In the genomic region with DNA sequence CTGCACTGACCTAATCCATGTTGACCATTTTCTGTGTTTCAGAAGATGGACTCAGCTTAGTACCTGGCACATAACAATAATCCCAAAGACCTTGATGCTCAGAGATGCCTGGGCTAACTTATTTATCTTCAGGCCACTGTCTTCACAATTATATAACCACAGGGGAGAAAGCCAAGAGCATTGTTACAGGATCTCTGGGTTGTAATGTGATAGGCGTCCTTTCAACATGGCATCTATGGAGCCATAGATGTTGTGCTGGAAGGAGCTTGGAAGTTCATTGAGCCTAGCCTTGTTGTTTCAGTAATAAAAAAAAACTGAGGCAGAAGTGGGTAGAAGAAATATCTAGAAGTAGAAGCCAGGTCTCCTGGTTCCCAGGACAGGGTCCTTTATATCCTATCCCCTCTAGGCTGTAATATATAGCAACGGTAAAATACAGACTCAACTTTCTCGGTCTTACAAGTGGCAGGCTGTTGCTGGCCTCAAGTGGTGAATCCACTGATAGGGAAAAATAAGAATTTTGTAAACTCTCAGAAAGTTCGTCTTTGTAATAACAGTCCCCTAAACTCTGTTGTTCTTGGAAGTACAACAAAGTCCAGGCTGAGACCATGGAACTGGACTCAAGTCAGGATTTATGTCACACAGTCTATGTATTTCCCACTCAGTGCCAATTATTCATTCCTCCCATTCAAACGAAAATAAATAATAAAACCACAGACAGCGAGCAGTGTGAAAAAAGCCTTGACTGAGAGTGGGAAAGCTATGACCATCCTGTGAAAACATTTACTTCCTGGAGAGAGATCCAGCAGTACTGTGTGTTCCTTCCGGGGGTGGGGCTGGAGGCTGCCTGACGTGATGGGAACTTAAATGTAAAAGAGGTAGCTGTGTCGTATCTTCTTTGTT, we compare ENCODE assay signal across 8 cellular contexts.
DNase-seq lines count a peak whose midpoint lies in the region; ATAC-seq and TF ChIP-seq lines count a peak whose summit lies in the region.

No MANE protein-coding gene starts in this region.

- no peaks in the 10 kb centered on the region for H3K27me3 Mint-ChIP-seq in activated naive CD4-positive, alpha-beta T cell treated with anti-CD3 and anti-CD28 coated beads, Interleukin-2, amount 50 U/mL, for 24 hours
- no peaks in the 10 kb centered on the region for H3K27me3 Mint-ChIP-seq in endodermal cell (ENCODE audit: insufficient read depth)

- no peak overlapping the region for H3K9ac ChIP-seq in endodermal cell (ENCODE audit: extremely low read depth, low read length, poor library complexity, severe bottlenecking)

- no peaks in the 10 kb centered on the region for H3K9me3 Mint-ChIP-seq in activated naive CD4-positive, alpha-beta T cell treated with anti-CD3 and anti-CD28 coated beads, Interleukin-2, amount 50 U/mL, for 24 hours
- no peaks in the 10 kb centered on the region for H3K9me3 Mint-ChIP-seq in endodermal cell

- intact Hi-C loops in lower lobe of right lung (cut with DNase I): no loop called here

- ATAC-seq in lower lobe of right lung (peak; percentile 87), HG02588 (IDR thresholded peaks at IDR 0.05; ENCODE audit: unreplicated experiment) (no peak)

- H3K4me1 ChIP-seq in endodermal cell (ENCODE audit: control insufficient read depth, insufficient read depth, low read length) (peaks cover 9% of the 10 kb centered on the region), lower lobe of right lung (no peaks in the 10 kb centered on the region)

- no peaks in the 10 kb centered on the region for H3K36me3 ChIP-seq in endodermal cell (ENCODE audit: control insufficient read depth, insufficient read depth, low read length)
- no peaks in the 10 kb centered on the region for H3K36me3 ChIP-seq in lower lobe of right lung

- no peak overlapping the region for H3K27ac Mint-ChIP-seq in activated naive CD4-positive, alpha-beta T cell treated with anti-CD3 and anti-CD28 coated beads, Interleukin-2, amount 50 U/mL, for 24 hours
- peak overlapping the region; percentile 53 for H3K27ac Mint-ChIP-seq in endodermal cell

- H3K27me3 ChIP-seq in endodermal cell (ENCODE audit: control insufficient read depth, insufficient read depth, low read length, poor library complexity, severe bottlenecking) (no peaks in the 10 kb centered on the region), lower lobe of right lung (ENCODE audit: low read depth) (no peaks in the 10 kb centered on the region)

- DNase-seq in activated naive CD4-positive, alpha-beta T cell treated with anti-CD3 and anti-CD28 coated beads, Interleukin-2, amount 50 U/mL, for 16 hours: no peak
- no peak for DNase-seq in endodermal cell
- peak; percentile 69 for DNase-seq in lower lobe of right lung
- peak; percentile 73 for DNase-seq in ureter (ENCODE audit: low spot score)
- no peak for DNase-seq in NCI-H446 treated with DMSO at 0.1 percent for 48 hours (lab: John Stamatoyannopoulos, UW)
- DNase-seq in NCI-H1048 (lab: John Stamatoyannopoulos, UW): no peak

- H3K27ac ChIP-seq in endodermal cell (ENCODE audit: low read depth, low read length) (no peak overlapping the region), lower lobe of right lung (peak overlapping the region; percentile 51)

- H3K4me3 Mint-ChIP-seq in activated naive CD4-positive, alpha-beta T cell treated with anti-CD3 and anti-CD28 coated beads, Interleukin-2, amount 50 U/mL, for 24 hours: peak overlapping the region; percentile 16
- no peak overlapping the region for H3K4me3 Mint-ChIP-seq in endodermal cell

- H3K4me3 ChIP-seq in endodermal cell (ENCODE audit: low read length) (no peak overlapping the region), lower lobe of right lung (no peak overlapping the region)

- no peaks in the 10 kb centered on the region for H3K36me3 Mint-ChIP-seq in activated naive CD4-positive, alpha-beta T cell treated with anti-CD3 and anti-CD28 coated beads, Interleukin-2, amount 50 U/mL, for 24 hours
- no peaks in the 10 kb centered on the region for H3K36me3 Mint-ChIP-seq in endodermal cell (ENCODE audit: low read depth)

- 85 to 90% methylated on average over 5 to 9 of the region's 9 CpGs for WGBS in endodermal cell (ENCODE audit: insufficient coverage in 1 of 2, insufficient read length in 1 of 2), 2 experiments

- peaks cover 10% of the 10 kb centered on the region for H3K4me1 Mint-ChIP-seq in activated naive CD4-positive, alpha-beta T cell treated with anti-CD3 and anti-CD28 coated beads, Interleukin-2, amount 50 U/mL, for 24 hours
- H3K4me1 Mint-ChIP-seq in endodermal cell: peaks cover 11% of the 10 kb centered on the region

- TF ChIP-seq CTCF in endodermal cell (conservative IDR thresholded peaks at IDR 0.05) (no peak), lower lobe of right lung (IDR thresholded peaks at IDR 0.05) (no peak)

- H3K9me3 ChIP-seq in endodermal cell (ENCODE audit: control insufficient read depth, low read length) (no peaks in the 10 kb centered on the region), lower lobe of right lung (no peaks in the 10 kb centered on the region)

Comparison
In these comparisons a context has a peak if more than half of its experiments do, and no peak if none do; other contexts are left out.
1. DNase-seq: peak in lower lobe of right lung (single experiment) and ureter (single experiment); none in activated naive CD4-positive, alpha-beta T cell treated with anti-CD3 and anti-CD28 coated beads, Interleukin-2, amount 50 U/mL, for 16 hours (single experiment), endodermal cell (single experiment), NCI-H446 treated with DMSO at 0.1 percent for 48 hours (single experiment) and NCI-H1048 (single experiment).